ENCODE assay signal across 22 cellular contexts in the genomic region with DNA sequence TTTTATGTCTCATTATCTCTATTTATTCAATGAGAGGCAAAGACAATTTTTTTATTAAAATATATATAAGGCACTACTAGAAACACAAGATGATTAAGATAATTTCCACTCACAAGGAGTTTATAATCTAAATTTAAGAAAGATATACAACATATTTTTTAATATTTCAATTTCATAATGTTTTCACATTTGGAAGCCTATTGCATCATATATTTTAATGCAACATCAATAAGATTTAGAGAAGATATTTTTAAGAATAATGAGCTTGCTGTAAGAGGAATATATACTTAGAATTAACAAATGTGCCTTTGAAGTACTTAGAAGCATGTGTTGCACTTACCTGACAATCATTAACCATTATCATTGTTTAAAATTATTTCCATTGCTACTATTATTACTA.
"Had no signal": no experiment of that assay in that cellular context is flagged by ENCODE, and none has a peak within 500 bp of the region (broad histone marks: within the 10 kb centered on the region; RNA-seq: fewer than 3 reads in every experiment).

No MANE protein-coding gene starts in this region.

- H3K79me2 ChIP-seq: hepatocyte had no signal

- DNase-seq: dermis blood vessel endothelial cell; dorsolateral prefrontal cortex; effector CD4-positive, alpha-beta T cell; effector memory CD4-positive, alpha-beta T cell; foreskin keratinocyte; heart left ventricle; hypothalamus; immature natural killer cell; islet precursor cell; left cardiac atrium; left lung; left ventricle myocardium superior; lower lobe of right lung; mesenchymal stem cell; mucosa of descending colon had no signal

- H3K27ac ChIP-seq: coronary artery, dorsolateral prefrontal cortex, esophagus muscularis mucosa, foreskin keratinocyte, gastroesophageal sphincter, heart left ventricle, hepatocyte, left lung, lower lobe of right lung had no signal

- ATAC-seq: foreskin keratinocyte, gastroesophageal sphincter, heart left ventricle, left cardiac atrium, left lung, left ventricle myocardium superior, lower lobe of right lung, mucosa of descending colon had no signal

- H3K27me3 ChIP-seq: dorsolateral prefrontal cortex, esophagus muscularis mucosa, foreskin keratinocyte, gastroesophageal sphincter, heart left ventricle, hepatocyte, left lung had no signal

- H3K36me3 ChIP-seq: esophagus muscularis mucosa, gastroesophageal sphincter, heart left ventricle, left lung, lower lobe of right lung had no signal

- H3K4me1 ChIP-seq: esophagus muscularis mucosa, gastroesophageal sphincter, heart left ventricle, left lung, lower lobe of right lung had no signal

- H3K4me3 ChIP-seq: coronary artery, dorsolateral prefrontal cortex, esophagus muscularis mucosa, gastroesophageal sphincter, heart left ventricle, hepatocyte, left lung, lower lobe of right lung, mucosa of descending colon had no signal

- H2AFZ ChIP-seq: hepatocyte had no signal

- FAIRE-seq: colon, endothelial cell of umbilical vein, frontal cortex had no signal

- H3K9me3 ChIP-seq: mucosa of descending colon had no signal

- H3K4me2 ChIP-seq: hepatocyte had no signal
